In genomic region chr3:113183748-113184661, GRCh38 we compare ENCODE assay signal across 2 cellular contexts.
TF ChIP-seq lines count a peak whose summit lies in the region.

No MANE protein-coding gene starts in this region.

TF ChIP-seq in SK-N-SH, 30 proteins besides CTCF, POLR2A, EP300 and RAD21:
- TF ChIP-seq POLR2AphosphoS5 (IDR thresholded peaks at IDR 0.05; ENCODE audit: low read depth, low read length): no peak
- no peak for TF ChIP-seq RFX5 (IDR thresholded peaks at IDR 0.05; ENCODE audit: low read length)
- TF ChIP-seq TCF12 (IDR thresholded peaks at IDR 0.05): no peak
- TF ChIP-seq REST (IDR thresholded peaks at IDR 0.05; ENCODE audit: low read depth, low read length): no peak
- TF ChIP-seq RXRA (IDR thresholded peaks at IDR 0.05; ENCODE audit: borderline replicate concordance, low read depth): no peak
- no peak for TF ChIP-seq TEAD4 (IDR thresholded peaks at IDR 0.05; ENCODE audit: borderline replicate concordance, insufficient read depth)
- TF ChIP-seq FOXM1 (IDR thresholded peaks at IDR 0.05; ENCODE audit: low read depth): no peak

TF ChIP-seq in SK-N-SH treated with all-trans-retinoic acid at 6 μM for 48 hours, 23 proteins besides CTCF, POLR2A, EP300 and RAD21:
- TF ChIP-seq, protein P1, sequence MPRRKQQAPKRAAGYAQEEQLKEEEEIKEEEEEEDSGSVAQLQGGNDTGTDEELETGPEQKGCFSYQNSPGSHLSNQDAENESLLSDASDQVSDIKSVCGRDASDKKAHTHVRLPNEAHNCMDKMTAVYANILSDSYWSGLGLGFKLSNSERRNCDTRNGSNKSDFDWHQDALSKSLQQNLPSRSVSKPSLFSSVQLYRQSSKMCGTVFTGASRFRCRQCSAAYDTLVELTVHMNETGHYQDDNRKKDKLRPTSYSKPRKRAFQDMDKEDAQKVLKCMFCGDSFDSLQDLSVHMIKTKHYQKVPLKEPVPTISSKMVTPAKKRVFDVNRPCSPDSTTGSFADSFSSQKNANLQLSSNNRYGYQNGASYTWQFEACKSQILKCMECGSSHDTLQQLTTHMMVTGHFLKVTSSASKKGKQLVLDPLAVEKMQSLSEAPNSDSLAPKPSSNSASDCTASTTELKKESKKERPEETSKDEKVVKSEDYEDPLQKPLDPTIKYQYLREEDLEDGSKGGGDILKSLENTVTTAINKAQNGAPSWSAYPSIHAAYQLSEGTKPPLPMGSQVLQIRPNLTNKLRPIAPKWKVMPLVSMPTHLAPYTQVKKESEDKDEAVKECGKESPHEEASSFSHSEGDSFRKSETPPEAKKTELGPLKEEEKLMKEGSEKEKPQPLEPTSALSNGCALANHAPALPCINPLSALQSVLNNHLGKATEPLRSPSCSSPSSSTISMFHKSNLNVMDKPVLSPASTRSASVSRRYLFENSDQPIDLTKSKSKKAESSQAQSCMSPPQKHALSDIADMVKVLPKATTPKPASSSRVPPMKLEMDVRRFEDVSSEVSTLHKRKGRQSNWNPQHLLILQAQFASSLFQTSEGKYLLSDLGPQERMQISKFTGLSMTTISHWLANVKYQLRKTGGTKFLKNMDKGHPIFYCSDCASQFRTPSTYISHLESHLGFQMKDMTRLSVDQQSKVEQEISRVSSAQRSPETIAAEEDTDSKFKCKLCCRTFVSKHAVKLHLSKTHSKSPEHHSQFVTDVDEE (CRISPR knock-in tag; IDR thresholded peaks at IDR 0.05): no peak
- TF ChIP-seq GLIS3 (CRISPR knock-in tag; IDR thresholded peaks at IDR 0.05) (no peak), TCF4 (CRISPR knock-in tag; IDR thresholded peaks at IDR 0.05; ENCODE audit: borderline replicate concordance) (no peak), POU6F1 (CRISPR knock-in tag; IDR thresholded peaks at IDR 0.05; ENCODE audit: borderline replicate concordance, low read depth) (no peak), CSDC2 (CRISPR knock-in tag; IDR thresholded peaks at IDR 0.05) (no peak)
